ENCODE assay signal across 1 cellular context in the genomic region with DNA sequence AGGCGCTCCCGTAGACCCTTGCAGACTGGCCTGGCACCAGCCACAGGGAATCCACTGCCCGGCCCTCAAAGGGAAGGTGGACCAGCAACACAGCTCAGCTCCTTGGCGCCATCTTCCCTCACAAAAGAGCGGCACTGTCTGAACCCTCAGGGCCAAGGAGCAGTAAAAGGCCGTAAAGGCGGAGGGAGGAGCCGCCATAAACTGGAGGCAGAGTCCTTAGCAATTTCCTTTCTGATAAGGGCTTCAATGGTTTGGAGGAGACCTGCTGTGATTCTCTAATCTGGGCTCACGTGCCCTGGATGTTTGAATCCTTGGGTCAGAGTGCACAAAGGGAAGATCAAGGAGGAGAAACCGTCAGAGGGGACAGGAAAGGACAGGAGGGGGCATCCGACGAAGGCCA.
TF ChIP-seq lines count a peak whose summit lies in the region.

No MANE protein-coding gene starts in this region.

TF ChIP-seq in H1, 55 proteins besides CTCF, POLR2A, EP300 and RAD21:
- peak; percentile 30; the same call in 1 of the 2 replicates for TF ChIP-seq YY1 (IDR thresholded peaks at IDR 0.05; ENCODE audit: low read depth, low read length)
- TF ChIP-seq POU5F1 (IDR thresholded peaks at IDR 0.05; ENCODE audit: low read depth, low read length), result no peak
- TF ChIP-seq E2F6 (IDR thresholded peaks at IDR 0.05), result peak; percentile 45; the same call in 1 of the 2 replicates
